Comparison of ENCODE assay signal across 1 cellular context in genomic region chrX:68989865-68990606, GRCh38.
TF ChIP-seq lines count a peak whose summit lies in the region.

No MANE protein-coding gene starts in this region.

TF ChIP-seq in IMR-90, 13 proteins besides CTCF, POLR2A, EP300 and RAD21 (continued from another document):
- TF ChIP-seq USF2 (IDR thresholded peaks at IDR 0.05; ENCODE audit: low read depth, low read length) (no peak), MAZ (IDR thresholded peaks at IDR 0.05; ENCODE audit: borderline replicate concordance, low read depth, low read length) (no peak; the same call in 1 of the 2 replicates), NFE2L2 (IDR thresholded peaks at IDR 0.05; ENCODE audit: low read depth, low read length) (no peak), CHD1 (IDR thresholded peaks at IDR 0.05; ENCODE audit: low read depth, low read length) (no peak), SMC3 (IDR thresholded peaks at IDR 0.05; ENCODE audit: low read depth, low read length) (no peak), FOS (IDR thresholded peaks at IDR 0.05; ENCODE audit: low read depth, low read length) (no peak), RCOR1 (IDR thresholded peaks at IDR 0.05; ENCODE audit: insufficient replicate concordance, low read length) (no peak)
- TF ChIP-seq, protein P1, sequence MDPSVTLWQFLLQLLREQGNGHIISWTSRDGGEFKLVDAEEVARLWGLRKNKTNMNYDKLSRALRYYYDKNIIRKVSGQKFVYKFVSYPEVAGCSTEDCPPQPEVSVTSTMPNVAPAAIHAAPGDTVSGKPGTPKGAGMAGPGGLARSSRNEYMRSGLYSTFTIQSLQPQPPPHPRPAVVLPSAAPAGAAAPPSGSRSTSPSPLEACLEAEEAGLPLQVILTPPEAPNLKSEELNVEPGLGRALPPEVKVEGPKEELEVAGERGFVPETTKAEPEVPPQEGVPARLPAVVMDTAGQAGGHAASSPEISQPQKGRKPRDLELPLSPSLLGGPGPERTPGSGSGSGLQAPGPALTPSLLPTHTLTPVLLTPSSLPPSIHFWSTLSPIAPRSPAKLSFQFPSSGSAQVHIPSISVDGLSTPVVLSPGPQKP (IDR thresholded peaks at IDR 0.05; ENCODE audit: borderline replicate concordance, low read depth, low read length): no peak
